4 cellular contexts compared by ENCODE assay signal in the genomic region with DNA sequence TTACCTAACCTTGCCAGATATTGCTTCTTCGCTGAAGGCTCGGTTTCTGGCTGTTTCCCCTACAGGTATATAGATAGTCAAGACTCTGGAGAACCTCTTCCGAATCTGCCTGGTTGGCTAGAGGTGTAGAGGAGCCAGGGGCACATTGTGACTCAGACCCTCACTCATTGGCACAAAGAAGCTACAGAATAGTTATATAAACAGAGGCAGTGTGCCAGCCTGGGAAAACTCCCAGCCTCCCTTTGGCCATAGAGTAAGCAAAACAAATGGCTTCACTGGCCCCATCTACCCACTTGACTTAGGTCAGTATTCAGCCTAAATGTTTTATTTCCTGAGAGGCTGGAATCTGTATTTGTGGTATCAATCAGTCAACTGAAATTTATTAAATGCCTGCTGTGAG.
DNase-seq lines count a peak whose midpoint lies in the region; ATAC-seq and TF ChIP-seq lines count a peak whose summit lies in the region.
"Not testable (repeated sequence)": the region's sequence is repeated elsewhere in the genome, so short reads cannot be mapped to it uniquely, and the experiment has no call there.

No MANE protein-coding gene starts in this region.

- CTCF ChIA-PET in IMR-90 (lab: Yijun Ruan, JAX), result not testable (repeated sequence)

- DNase-seq in IMR-90; left lobe of liver (ENCODE audit: low spot score): not testable (repeated sequence)
- peak; percentile 85 for DNase-seq in MG63
- peak; percentile 51 to 61 for DNase-seq in thyroid gland

- H3K27me3 ChIP-seq in IMR-90 (ENCODE audit: control insufficient read depth, insufficient read depth, low read length); MG63; thyroid gland: not testable (repeated sequence)

- H3K18ac ChIP-seq in IMR-90 (ENCODE audit: low read depth, low read length), result not testable (repeated sequence)

- H3K9me1 ChIP-seq in IMR-90 (ENCODE audit: insufficient read depth, low read length), result not testable (repeated sequence)

- not testable (repeated sequence) for H3K23ac ChIP-seq in IMR-90 (ENCODE audit: low read depth, low read length)

- WGBS in IMR-90 (ENCODE audit: extremely low coverage in 2 of 2, insufficient read length in 1 of 2), 2 experiments, result no CpG with 5 or more reads among the region's 3 CpGs
- 38 to 75% methylated on average over 2 to 3 of the region's 3 CpGs for WGBS in thyroid gland, 2 donors

- not testable (repeated sequence) for H3K9ac ChIP-seq in IMR-90 (ENCODE audit: low read depth, low read length)

- in situ Hi-C loops in IMR-90 (cut with MboI; ENCODE audit: low sequenced_read_pairs), result not testable (repeated sequence)

- H3K4ac ChIP-seq in IMR-90 (ENCODE audit: low read depth, low read length), result not testable (repeated sequence)

- not testable (repeated sequence) for H3K56ac ChIP-seq in IMR-90 (ENCODE audit: extremely low read depth, insufficient read depth, low read length)

- not testable (repeated sequence) for ATAC-seq in IMR-90 (ENCODE audit: low read depth)
- ATAC-seq in left lobe of liver, result peak; percentile 31

- not testable (repeated sequence) for H3K36me3 ChIP-seq in IMR-90 (ENCODE audit: control insufficient read depth, insufficient read depth, low read length); MG63; thyroid gland

- H2BK15ac ChIP-seq in IMR-90 (ENCODE audit: low read depth, low read length), result not testable (repeated sequence)

- not testable (repeated sequence) for H3K27ac ChIP-seq in IMR-90 (ENCODE audit: insufficient read depth, low read length); thyroid gland

- not testable (repeated sequence) for H2AFZ ChIP-seq in IMR-90 (replicated peaks; ENCODE audit: low read length, poor library complexity)

- H4K8ac ChIP-seq in IMR-90 (ENCODE audit: low read depth in 2 of 2, low read length in 2 of 2), result not testable (repeated sequence)

- intact Hi-C loops in IMR-90 (cut with micrococcal nuclease); thyroid gland (cut with DNase I): not testable (repeated sequence)

- not testable (repeated sequence) for TF ChIP-seq CTCF in IMR-90 (conservative IDR thresholded peaks at IDR 0.05; ENCODE audit: low read depth, low read length); thyroid gland (IDR thresholded peaks at IDR 0.05)

- not testable (repeated sequence) for H3K4me1 ChIP-seq in IMR-90 (ENCODE audit: control insufficient read depth, insufficient read depth, low read length); thyroid gland

- H3K79me1 ChIP-seq in IMR-90 (ENCODE audit: low read depth in 1 of 2, low read length in 2 of 2), result not testable (repeated sequence)

- not testable (repeated sequence) for TF ChIP-seq POLR2A in IMR-90 (IDR thresholded peaks at IDR 0.05; ENCODE audit: low read depth, low read length); thyroid gland (IDR thresholded peaks at IDR 0.05)

- TF ChIP-seq RAD21 in IMR-90 (IDR thresholded peaks at IDR 0.05; ENCODE audit: low read length), result not testable (repeated sequence)

- not testable (repeated sequence) for H3K14ac ChIP-seq in IMR-90 (replicated peaks; ENCODE audit: low read depth, low read length)

- not testable (repeated sequence) for H3K4me2 ChIP-seq in IMR-90 (ENCODE audit: low read depth, low read length)

- not testable (repeated sequence) for H4K91ac ChIP-seq in IMR-90 (ENCODE audit: insufficient read depth, low read depth, low read length)

- dilution Hi-C loops in IMR-90 (cut with HindIII; ENCODE audit: low sequenced_read_pairs, unreplicated experiment), result not testable (repeated sequence)

- H4K5ac ChIP-seq in IMR-90 (ENCODE audit: low read depth, low read length), result not testable (repeated sequence)

- peak overlapping the region; percentile 48; the same call in 1 of the 2 replicates for H2BK120ac ChIP-seq in IMR-90 (ENCODE audit: low read depth, low read length)

- not testable (repeated sequence) for BruUV-seq in IMR-90 (replicated peaks; lab: Mats Ljungman, UMichigan)

- not testable (repeated sequence) for H4K20me1 ChIP-seq in IMR-90 (ENCODE audit: insufficient read depth, low read length)

- H2BK5ac ChIP-seq in IMR-90 (ENCODE audit: low read depth, low read length, poor library complexity, severe bottlenecking), result not testable (repeated sequence)

- H2AK9ac ChIP-seq in IMR-90 (replicated peaks; ENCODE audit: low read depth, low read length, poor library complexity), result not testable (repeated sequence)

- H3K4me3 ChIP-seq in IMR-90 (ENCODE audit: insufficient read depth, low read depth, low read length); MG63; thyroid gland (replicated peaks in 1 of 3): not testable (repeated sequence)

- not testable (repeated sequence) for H2BK20ac ChIP-seq in IMR-90 (ENCODE audit: low read depth, low read length)

- POLR2A ChIA-PET in IMR-90 (lab: Charles Lee; ENCODE audit: unreplicated experiment), result not testable (repeated sequence)

- H3K9me3 ChIP-seq in IMR-90 (ENCODE audit: control insufficient read depth, insufficient read depth, low read length); MG63; thyroid gland: not testable (repeated sequence)

- H2AK5ac ChIP-seq in IMR-90 (ENCODE audit: low read depth, low read length), result not testable (repeated sequence)
